Comparison of ENCODE assay signal across 10 cellular contexts in the genomic region with DNA sequence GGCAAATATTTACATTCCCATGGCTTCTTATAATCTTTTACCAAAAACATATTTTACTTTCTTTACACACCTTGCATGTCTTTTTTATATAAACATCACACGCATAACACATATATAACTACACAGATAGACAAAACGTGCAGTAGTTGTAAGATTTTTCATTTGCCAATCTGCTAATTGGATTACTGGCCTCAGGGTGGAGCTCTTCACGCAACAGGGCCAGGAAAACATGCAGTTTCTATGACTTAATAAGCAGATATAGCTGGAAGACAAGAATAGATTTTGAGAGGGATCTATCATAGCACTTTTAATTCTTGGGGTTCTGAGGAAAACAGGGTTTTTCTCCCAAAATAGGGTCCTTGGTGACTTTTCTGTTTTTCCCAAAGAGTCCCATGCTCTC. TPM values are rescaled to one million over a fixed set of nuclear protein-coding genes. Genes with fewer than 3 reads are reported as not detected.
DNase-seq lines count a peak whose midpoint lies in the region; TF ChIP-seq lines count a peak whose summit lies in the region.
"Had no signal": no experiment of that assay in that cellular context is flagged by ENCODE, and none has a peak within 500 bp of the region (broad histone marks: within the 10 kb centered on the region; RNA-seq: fewer than 3 reads in every experiment).

No MANE protein-coding gene starts in this region.

- H3K4me1 ChIP-seq in spleen = no peaks in the 10 kb centered on the region

- H3K36me3 ChIP-seq in spleen = no peaks in the 10 kb centered on the region

- DNase-seq in GM10248 (ENCODE audit: extremely low spot score) = no peak
- DNase-seq in Kasumi-1 (lab: John Stamatoyannopoulos, UW) = peak; percentile 81 to 84
- peak; percentile 36 to 45 for DNase-seq in lung microvascular endothelial cell (ENCODE audit: low read depth in 2 of 2)
- DNase-seq in spleen = no peak
- no peak for DNase-seq in activated naive CD4-positive, alpha-beta T cell (lab: John Stamatoyannopoulos, UW)
- no peak for DNase-seq in stimulated activated CD4-positive, alpha-beta T cell treated with anti-CD3 and anti-CD28 coated beads, Interleukin-12 subunit alpha, Interleukin-12 subunit beta, amount 100 ng/mL, for 4 hours
- DNase-seq: activated effector memory CD4-positive, alpha-beta T cell treated with Interleukin-2 at 50 U/mL for 16 hours; naive thymus-derived CD8-positive, alpha-beta T cell had no signal

- H3K27ac ChIP-seq in VCaP (no peak overlapping the region), spleen (no peak overlapping the region)
- H3K27ac ChIP-seq: SK-N-MC had no signal

- 73 to 84% (median 75%) methylated on average over 3 of the region's 3 CpGs for WGBS in spleen, 5 donors

- TF ChIP-seq POLR2A in spleen (IDR thresholded peaks at IDR 0.05) = no peak

- CTCF ChIA-PET in GM10248 (lab: Yijun Ruan, JAX) = interaction anchor here (0.9 to 4.6 kb wide), 10 partner anchors 8 to 537 kb away, joined by 3 to 20 read pairs (median 5); a partner anchor contains a TSS

- H3K4me3 ChIP-seq in spleen = no peak overlapping the region
- H3K4me3 ChIP-seq: SK-N-MC had no signal

- intact Hi-C loops in spleen (cut with DNase I; ENCODE audit: low total_unique reads) = no loop called here

- H3K9me3 ChIP-seq in spleen = no peaks in the 10 kb centered on the region

- H3K27me3 ChIP-seq in spleen (replicated peaks in 1 of 7) = no peaks in the 10 kb centered on the region

- POLR2A ChIA-PET in GM10248 (lab: Yijun Ruan, JAX) = no interaction called here

- TF ChIP-seq CTCF in GM10248 (IDR thresholded peaks at IDR 0.05; ENCODE audit: control extremely low read depth, extremely low read depth, low read depth, missing control alignments) (peak; percentile 49), VCaP (conservative IDR thresholded peaks at IDR 0.05) (peak; percentile 57), spleen (IDR thresholded peaks at IDR 0.05 in 8 of 11, conservative IDR thresholded peaks at IDR 0.05 in 3 of 11) (no peak)

RNA-seq across cellular contexts. Expression of a gene that starts 12.7 kb away (rescaled TPM):
- 3.2 and 3.9 TPM in 2 replicates for total RNA-seq in lung microvascular endothelial cell
- 10 to 100 TPM; 11.8 to 23.9 (median 15.5) TPM for total RNA-seq in spleen
- 1 to 10 TPM; 5.1 to 6.3 (median 5.9) TPM for polyA plus RNA-seq in spleen

RNA-seq across cellular contexts. Expression of a gene that starts 12.9 kb away (rescaled TPM):
- 1.7 and 2.2 TPM in 2 replicates for total RNA-seq in lung microvascular endothelial cell
- total RNA-seq in spleen = 10 to 100 TPM; 13.9 to 26.7 (median 19.8) TPM
- polyA plus RNA-seq in spleen = 10 to 100 TPM in 2 of 3 donors, 1 to 10 TPM in 1; 8.9 to 11.7 (median 10.1) TPM

RNA-seq across cellular contexts. Expression of a gene that starts 41.3 kb away (rescaled TPM):
- total RNA-seq in lung microvascular endothelial cell = 2.4 and 2.8 TPM in 2 replicates
- 1 to 10 TPM; 1.2 to 4.9 (median 2.4) TPM for total RNA-seq in spleen
- polyA plus RNA-seq in spleen = 1 to 10 TPM; 3.0 to 3.5 (median 3.3) TPM

Comparison
In these comparisons a context has a peak if more than half of its experiments do, and no peak if none do; other contexts are left out.
1. DNase-seq: peak in Kasumi-1 (2 of 2) and lung microvascular endothelial cell (2 of 2); none in GM10248 (single experiment), spleen (single experiment), activated naive CD4-positive, alpha-beta T cell (0 of 4) and stimulated activated CD4-positive, alpha-beta T cell treated with anti-CD3 and anti-CD28 coated beads, Interleukin-12 subunit alpha, Interleukin-12 subunit beta, amount 100 ng/mL, for 4 hours (single experiment).
2. CTCF ChIP-seq: peak in GM10248 (single experiment) and VCaP (single experiment); none in spleen (0 of 11).